In genomic region chr3:10459954-10460754, GRCh38 we compare ENCODE assay signal across 8 cellular contexts. TPM values are rescaled to one million over a fixed set of nuclear protein-coding genes. Genes with fewer than 3 reads are reported as not detected.
DNase-seq lines count a peak whose midpoint lies in the region; ATAC-seq and TF ChIP-seq lines count a peak whose summit lies in the region.

No MANE protein-coding gene starts in this region.

- H3K36me3 ChIP-seq in RWPE2 (ENCODE audit: low read depth) (no peaks in the 10 kb centered on the region), body of pancreas (replicated peaks in 1 of 2; ENCODE audit: insufficient read depth in 1 of 2, low read depth in 2 of 2) (no peaks in the 10 kb centered on the region)

- no peak for TF ChIP-seq CTCF in RWPE2 (IDR thresholded peaks at IDR 0.05; ENCODE audit: poor library complexity, severe bottlenecking)
- no peak for TF ChIP-seq CTCF in body of pancreas (IDR thresholded peaks at IDR 0.05)

- ATAC-seq in RWPE2 (ENCODE audit: low read depth) (peak; percentile 91), body of pancreas (no peak), left lobe of liver (peak; percentile 83), HG03025 (IDR thresholded peaks at IDR 0.05; ENCODE audit: low FRiP score, unreplicated experiment) (no peak), GM21529 (IDR thresholded peaks at IDR 0.05; ENCODE audit: unreplicated experiment) (no peak)

- peak; percentile 13 to 19 for DNase-seq in activated CD4-positive, alpha-beta T cell treated with anti-CD3 and anti-CD28 coated beads for 24 hours (ENCODE audit: low read depth in 2 of 2)
- no peak for DNase-seq in activated CD4-positive, alpha-beta T cell treated with anti-CD3 and anti-CD28 coated beads for 1 hour
- DNase-seq in RWPE2 (ENCODE audit: low spot score) (peak; percentile 73), body of pancreas (peak in 3 of 4 donors; percentile 22 to 39 (median 38)), left lobe of liver (ENCODE audit: low spot score) (peak; percentile 62), stromal cell of bone marrow (ENCODE audit: low read depth) (peak; percentile 24)

- H3K27ac ChIP-seq in RWPE2 (ENCODE audit: poor library complexity, severe bottlenecking), result no peak overlapping the region
- no peak overlapping the region for H3K27ac ChIP-seq in body of pancreas

- no peak overlapping the region for H3K4me3 ChIP-seq in RWPE2 (ENCODE audit: severe bottlenecking)
- no peak overlapping the region for H3K4me3 ChIP-seq in body of pancreas

- H3K4me1 ChIP-seq in RWPE2 (ENCODE audit: insufficient read depth, poor library complexity, severe bottlenecking) (no peaks in the 10 kb centered on the region), body of pancreas (no peaks in the 10 kb centered on the region)

- 33 to 37% methylated on average over 5 of the region's 5 CpGs for WGBS in body of pancreas, 2 donors

- intact Hi-C loops in body of pancreas (cut with DNase I), result no loop called here

- no peak for TF ChIP-seq POLR2A in body of pancreas (IDR thresholded peaks at IDR 0.05)

- H3K9me3 ChIP-seq in RWPE2 (ENCODE audit: severe bottlenecking), result no peaks in the 10 kb centered on the region
- no peaks in the 10 kb centered on the region for H3K9me3 ChIP-seq in body of pancreas

- H3K27me3 ChIP-seq in RWPE2 (ENCODE audit: insufficient read depth, poor library complexity, severe bottlenecking) (no peaks in the 10 kb centered on the region), body of pancreas (no peaks in the 10 kb centered on the region)

RNA-seq across cellular contexts. Expression of gene ATP2B2, which starts 45.2 kb away (rescaled TPM):
- under 1 TPM in 1 of 2 donors, not detected in 1; 0.52 TPM for total RNA-seq in body of pancreas
- total RNA-seq in left lobe of liver, result 37.9 TPM

Comparison
In these comparisons a context has a peak if more than half of its experiments do, and no peak if none do; other contexts are left out.
1. ATAC-seq: peak in RWPE2 (single experiment) and left lobe of liver (single experiment); none in body of pancreas (single experiment), HG03025 (single experiment) and GM21529 (single experiment).
2. RNA of gene ATP2B2, which starts 45.2 kb away (total RNA-seq): 37.9 TPM in left lobe of liver (single experiment); 0.52 TPM in body of pancreas; every median in the first group is over 10 times any median in the second.